In genomic region chr16:68287276-68288251, GRCh38 we compare ENCODE assay signal across 10 cellular contexts. TPM values are rescaled to one million over a fixed set of nuclear protein-coding genes. Genes with fewer than 3 reads are reported as not detected.
DNase-seq lines count a peak whose midpoint lies in the region; ATAC-seq and TF ChIP-seq lines count a peak whose summit lies in the region.
"Had no signal": no experiment of that assay in that cellular context is flagged by ENCODE, and none has a peak within 500 bp of the region (broad histone marks: within the 10 kb centered on the region; RNA-seq: fewer than 3 reads in every experiment).

No MANE protein-coding gene starts in this region.

- H3K4me3 ChIP-seq in right cardiac atrium (ENCODE audit: low read length): no peak overlapping the region
- no peak overlapping the region for H3K4me3 ChIP-seq in upper lobe of left lung
- no peak overlapping the region for H3K4me3 ChIP-seq in A673 (ENCODE audit: low read depth, low read length, poor library complexity, severe bottlenecking)

- no peak for TF ChIP-seq POLR2A in upper lobe of left lung (IDR thresholded peaks at IDR 0.05)

- intact Hi-C loops in right cardiac atrium (cut with DNase I): no loop called here
- intact Hi-C loops in A673 (cut with micrococcal nuclease; ENCODE audit: unreplicated experiment): no loop called here

- POLR2A ChIA-PET in A673 (lab: Charles Lee; ENCODE audit: low non-redundant PET): no interaction called here

- H3K27ac ChIP-seq in right cardiac atrium (ENCODE audit: low read length): peak overlapping the region; percentile 90
- H3K27ac ChIP-seq in upper lobe of left lung: peak overlapping the region; percentile 11 to 64 (median 48)
- no peak overlapping the region for H3K27ac ChIP-seq in A673 (ENCODE audit: low read depth, low read length, poor library complexity, severe bottlenecking)
- H3K27ac ChIP-seq: C4-2B had no signal

- peaks cover 89% of the 10 kb centered on the region for H3K4me1 Mint-ChIP-seq in activated CD8-positive, alpha-beta memory T cell treated with anti-CD3 and anti-CD28 coated beads, Interleukin-2, amount 10 ng/mL, durations not matched to agents 7 days and 5 days
- H3K4me1 Mint-ChIP-seq in activated naive CD4-positive, alpha-beta T cell treated with anti-CD3 and anti-CD28 coated beads, Interleukin-2, amount 50 U/mL, for 24 hours: peaks cover 93% of the 10 kb centered on the region

- TF ChIP-seq CTCF in upper lobe of left lung (IDR thresholded peaks at IDR 0.05) (peak in 3 of 6 experiments; percentile 8 to 22 (median 21)), A673 (conservative IDR thresholded peaks at IDR 0.05; ENCODE audit: low read depth, low read length) (no peak)

- H3K9me3 ChIP-seq in right cardiac atrium (ENCODE audit: control insufficient read depth, low read length) (no peaks in the 10 kb centered on the region), upper lobe of left lung (no peaks in the 10 kb centered on the region), A673 (ENCODE audit: low read depth, low read length, poor library complexity, severe bottlenecking) (no peaks in the 10 kb centered on the region)

- H3K27me3 ChIP-seq in right cardiac atrium (ENCODE audit: control insufficient read depth, insufficient read depth) (no peaks in the 10 kb centered on the region), upper lobe of left lung (no peaks in the 10 kb centered on the region), A673 (replicated peaks; ENCODE audit: insufficient read depth, low read depth, low read length, poor library complexity) (no peaks in the 10 kb centered on the region)

- H3K36me3 Mint-ChIP-seq in activated CD8-positive, alpha-beta memory T cell treated with anti-CD3 and anti-CD28 coated beads, Interleukin-2, amount 10 ng/mL, durations not matched to agents 7 days and 5 days: peaks cover 50% of the 10 kb centered on the region
- H3K36me3 Mint-ChIP-seq in activated naive CD4-positive, alpha-beta T cell treated with anti-CD3 and anti-CD28 coated beads, Interleukin-2, amount 50 U/mL, for 24 hours: peaks cover 34% of the 10 kb centered on the region

- DNase-seq in activated CD8-positive, alpha-beta memory T cell treated with anti-CD3 and anti-CD28 coated beads, Interleukin-2, amount 10 ng/mL, durations not matched to agents 7 days and 5 days: peak; percentile 47
- no peak for DNase-seq in activated CD8-positive, alpha-beta memory T cell treated with anti-CD3 and anti-CD28 coated beads, Interleukin-2, amount 50 U/mL, for 48 hours
- DNase-seq in right cardiac atrium (peak; percentile 90 to 94 (median 91)), upper lobe of left lung (peak in 1 of 2 donors; percentile 67), A673 (ENCODE audit: low spot score) (no peak), NCI-H187 treated with DMSO at 0.1 percent for 48 hours (lab: John Stamatoyannopoulos, UW) (no peak)

- H3K4me3 Mint-ChIP-seq in activated CD8-positive, alpha-beta memory T cell treated with anti-CD3 and anti-CD28 coated beads, Interleukin-2, amount 10 ng/mL, durations not matched to agents 7 days and 5 days: peak overlapping the region; percentile 15
- H3K4me3 Mint-ChIP-seq in activated naive CD4-positive, alpha-beta T cell treated with anti-CD3 and anti-CD28 coated beads, Interleukin-2, amount 50 U/mL, for 24 hours: peak overlapping the region; percentile 69

- BruUV-seq in A673 (replicated peaks; lab: Mats Ljungman, UMichigan): no TSS peak

- H3K27ac Mint-ChIP-seq in activated CD8-positive, alpha-beta memory T cell treated with anti-CD3 and anti-CD28 coated beads, Interleukin-2, amount 10 ng/mL, durations not matched to agents 7 days and 5 days: peak overlapping the region; percentile 84
- peak overlapping the region; percentile 92 for H3K27ac Mint-ChIP-seq in activated naive CD4-positive, alpha-beta T cell treated with anti-CD3 and anti-CD28 coated beads, Interleukin-2, amount 50 U/mL, for 24 hours

- no peaks in the 10 kb centered on the region for H3K27me3 Mint-ChIP-seq in activated CD8-positive, alpha-beta memory T cell treated with anti-CD3 and anti-CD28 coated beads, Interleukin-2, amount 10 ng/mL, durations not matched to agents 7 days and 5 days
- H3K27me3 Mint-ChIP-seq in activated naive CD4-positive, alpha-beta T cell treated with anti-CD3 and anti-CD28 coated beads, Interleukin-2, amount 50 U/mL, for 24 hours: no peaks in the 10 kb centered on the region

- H3K4me1 ChIP-seq in right cardiac atrium (ENCODE audit: control insufficient read depth, insufficient read depth, low read length) (peaks cover 41% of the 10 kb centered on the region), upper lobe of left lung (peaks cover 31 to 73% (median 64%) of the 10 kb centered on the region in 4 donors), A673 (ENCODE audit: insufficient read depth, low read length, poor library complexity, severe bottlenecking) (peaks cover 17% of the 10 kb centered on the region)

- no peak for TF ChIP-seq EP300 in upper lobe of left lung (IDR thresholded peaks at IDR 0.05)

- CTCF ChIA-PET in activated CD8-positive, alpha-beta memory T cell treated with anti-CD3 and anti-CD28 coated beads, Interleukin-2, amount 10 ng/mL, durations not matched to agents 7 days and 5 days (lab: Charles Lee): interaction anchor here (1.2 to 10.9 kb wide), 5 partner anchors 11 to 42 kb away, joined by 3 to 200 read pairs (median 7); partner anchors contain the start of genes PRMT7, SLC7A6 and SLC7A6OS
- CTCF ChIA-PET in A673 (lab: Charles Lee): interaction anchor here (0.6 kb wide), 1 partner anchor 724 kb away, joined by 3 read pairs; no protein-coding TSS in a partner anchor

- peaks cover 0 to 36% (median 21%) of the 10 kb centered on the region in 4 donors for H3K36me3 ChIP-seq in upper lobe of left lung
- H3K36me3 ChIP-seq in A673 (ENCODE audit: insufficient read depth, low read length, poor library complexity, severe bottlenecking): peaks cover 21% of the 10 kb centered on the region

- ATAC-seq in activated CD8-positive, alpha-beta memory T cell treated with anti-CD3 and anti-CD28 coated beads, Interleukin-2, amount 10 ng/mL, durations not matched to agents 7 days and 5 days: no peak
- ATAC-seq in right cardiac atrium (peak; percentile 83 to 85), upper lobe of left lung (ENCODE audit: low FRiP score in 2 of 2) (peak; percentile 24 to 89), GM19452 (IDR thresholded peaks at IDR 0.05; ENCODE audit: unreplicated experiment) (no peak)

- no peaks in the 10 kb centered on the region for H3K9me3 Mint-ChIP-seq in activated CD8-positive, alpha-beta memory T cell treated with anti-CD3 and anti-CD28 coated beads, Interleukin-2, amount 10 ng/mL, durations not matched to agents 7 days and 5 days (ENCODE audit: low read depth)
- no peaks in the 10 kb centered on the region for H3K9me3 Mint-ChIP-seq in activated naive CD4-positive, alpha-beta T cell treated with anti-CD3 and anti-CD28 coated beads, Interleukin-2, amount 50 U/mL, for 24 hours

- WGBS in right cardiac atrium: 73% methylated on average over 11 of the region's 11 CpGs
- 64 to 81% methylated on average over 5 to 11 of the region's 11 CpGs for whole genome bisulfite sequencing in upper lobe of left lung, 2 donors

RNA-seq across cellular contexts. Expression of gene SLC7A6OS, which starts 23.2 kb away (rescaled TPM):
- 10 to 100 TPM; 29.8 to 30.8 TPM for total RNA-seq in activated CD8-positive, alpha-beta memory T cell treated with anti-CD3 and anti-CD28 coated beads, Interleukin-2, amount 10 ng/mL, durations not matched to agents 7 days and 5 days
- 10 to 100 TPM; 10.9 to 13.4 (median 11.9) TPM for total RNA-seq in right cardiac atrium
- polyA plus RNA-seq in right cardiac atrium: 7.9 TPM
- total RNA-seq in upper lobe of left lung: 10 to 100 TPM in 5 of 6 donors, 1 to 10 TPM in 1; 9.9 to 35.6 (median 18.5) TPM
- total RNA-seq in A673 (2021): 24.5 and 25.3 TPM in 2 replicates

RNA-seq across cellular contexts. Expression of gene SLC7A6, which starts 23.2 kb away (rescaled TPM):
- 10 to 100 TPM; 73.3 to 99.5 TPM for total RNA-seq in activated CD8-positive, alpha-beta memory T cell treated with anti-CD3 and anti-CD28 coated beads, Interleukin-2, amount 10 ng/mL, durations not matched to agents 7 days and 5 days
- total RNA-seq in right cardiac atrium (10 to 100 TPM; 39.0 to 60.7 (median 51.3) TPM), upper lobe of left lung (100 to 1,000 TPM in 1 of 6 donors, 10 to 100 TPM in 5; 44.9 to 109 (median 49.5) TPM), A673 (2021) (43.6 and 58.7 TPM in 2 replicates)
- polyA plus RNA-seq in right cardiac atrium: 25.0 TPM

RNA-seq across cellular contexts. Expression of gene PRMT7, which starts 23.3 kb away (rescaled TPM):
- total RNA-seq in activated CD8-positive, alpha-beta memory T cell treated with anti-CD3 and anti-CD28 coated beads, Interleukin-2, amount 10 ng/mL, durations not matched to agents 7 days and 5 days: 10 to 100 TPM; 60.9 to 73.9 TPM
- total RNA-seq in right cardiac atrium (10 to 100 TPM; 20.8 to 34.7 (median 32.2) TPM), upper lobe of left lung (100 to 1,000 TPM in 1 of 6 donors, 10 to 100 TPM in 5; 26.9 to 166 (median 38.8) TPM), A673 (2021) (60.2 and 66.2 TPM in 2 replicates)
- polyA plus RNA-seq in right cardiac atrium: 34.5 TPM

RNA-seq across cellular contexts. Expression of gene PLA2G15, which starts 42.4 kb away (rescaled TPM):
- 1 to 10 TPM; 8.4 to 9.3 TPM for total RNA-seq in activated CD8-positive, alpha-beta memory T cell treated with anti-CD3 and anti-CD28 coated beads, Interleukin-2, amount 10 ng/mL, durations not matched to agents 7 days and 5 days
- total RNA-seq in right cardiac atrium (10 to 100 TPM; 20.2 to 30.8 (median 28.7) TPM), upper lobe of left lung (10 to 100 TPM; 25.6 to 84.8 (median 57.5) TPM), A673 (2021) (6.8 and 8.1 TPM in 2 replicates)
- polyA plus RNA-seq in right cardiac atrium: 18.2 TPM

RNA-seq across cellular contexts. Expression of gene ESRP2, which starts 51.6 kb away (rescaled TPM):
- total RNA-seq in activated CD8-positive, alpha-beta memory T cell treated with anti-CD3 and anti-CD28 coated beads, Interleukin-2, amount 10 ng/mL, durations not matched to agents 7 days and 5 days: not detected
- total RNA-seq in right cardiac atrium (under 1 TPM; 0.14 to 0.59 (median 0.36) TPM), upper lobe of left lung (100 to 1,000 TPM in 1 of 6 donors, 10 to 100 TPM in 5; 54.2 to 102 (median 64.4) TPM), A673 (2021) (0.19 and 0.35 TPM in 2 replicates)
- polyA plus RNA-seq in right cardiac atrium: 0.16 TPM
- total RNA-seq: SK-MEL-5 had no signal

Comparison
In these comparisons a context has a peak if more than half of its experiments do, and no peak if none do; other contexts are left out.
1. DNase-seq: peak in activated CD8-positive, alpha-beta memory T cell treated with anti-CD3 and anti-CD28 coated beads, Interleukin-2, amount 10 ng/mL, durations not matched to agents 7 days and 5 days (single experiment) and right cardiac atrium (3 of 3); none in activated CD8-positive, alpha-beta memory T cell treated with anti-CD3 and anti-CD28 coated beads, Interleukin-2, amount 50 U/mL, for 48 hours (single experiment), A673 (single experiment) and NCI-H187 treated with DMSO at 0.1 percent for 48 hours (single experiment).
2. ATAC-seq: peak in right cardiac atrium (2 of 2) and upper lobe of left lung (2 of 2); none in activated CD8-positive, alpha-beta memory T cell treated with anti-CD3 and anti-CD28 coated beads, Interleukin-2, amount 10 ng/mL, durations not matched to agents 7 days and 5 days (single experiment) and GM19452 (single experiment).